35 cellular contexts compared by ENCODE assay signal in the genomic region with DNA sequence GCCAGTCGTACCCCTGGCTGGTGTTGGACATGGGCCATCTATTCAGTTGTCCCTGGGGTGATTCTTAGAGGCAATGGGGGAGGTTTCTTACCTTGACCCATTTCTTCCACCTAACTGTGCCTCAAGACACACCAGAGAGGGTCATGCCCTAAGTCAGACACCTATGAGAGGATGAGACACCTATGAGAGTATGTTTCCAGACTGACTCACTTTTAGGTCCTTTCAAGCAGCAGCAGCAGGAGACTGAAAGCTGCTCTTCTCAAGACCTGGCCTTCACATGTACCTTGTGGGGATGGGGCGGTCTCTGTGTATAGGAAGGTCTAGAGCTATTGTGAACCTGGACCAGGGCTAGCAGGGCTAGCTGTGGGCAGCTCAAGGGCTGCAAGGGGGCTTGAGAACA.
"Had no signal": no experiment of that assay in that cellular context is flagged by ENCODE, and none has a peak within 500 bp of the region (broad histone marks: within the 10 kb centered on the region; RNA-seq: fewer than 3 reads in every experiment).

No MANE protein-coding gene starts in this region.

- H3K9me3 ChIP-seq: MG63, Peyer's patch had no signal

- H3K4me1 Mint-ChIP-seq: activated B cell treated with CpG ODN at 0.5 μM for 24 hours had no signal

- H3K4me3 Mint-ChIP-seq: activated B cell treated with CpG ODN at 0.5 μM for 24 hours; activated CD4-positive, alpha-beta memory T cell treated with anti-CD3 and anti-CD28 coated beads for 36 hours; activated CD4-positive, alpha-beta T cell treated with anti-CD3 and anti-CD28 coated beads, Interleukin-2, amount 10 ng/mL, durations not matched to agents 7 days and 5 days; activated T-helper 1 cell treated with anti-CD3 and anti-CD28 coated beads, Interleukin-12 subunit alpha, Interleukin-12 subunit beta, Interleukin-2, Interleukin-4 antibody, amounts not matched to agents 30 ng/mL and 10 ng/mL and 1 ng/mL, durations not matched to agents 14 hours and 24 hours and 36 hours; brain had no signal

- H3K27ac Mint-ChIP-seq: activated B cell treated with CpG ODN at 0.5 μM for 24 hours; activated CD4-positive, alpha-beta memory T cell treated with anti-CD3 and anti-CD28 coated beads for 36 hours; activated CD4-positive, alpha-beta T cell treated with anti-CD3 and anti-CD28 coated beads, Interleukin-2, amount 10 ng/mL, durations not matched to agents 7 days and 5 days; activated T-helper 1 cell treated with anti-CD3 and anti-CD28 coated beads, Interleukin-12 subunit alpha, Interleukin-12 subunit beta, Interleukin-2, Interleukin-4 antibody, amounts not matched to agents 30 ng/mL and 10 ng/mL and 1 ng/mL, durations not matched to agents 14 hours and 24 hours and 36 hours; brain had no signal

- H3K36me3 ChIP-seq: MG63, Peyer's patch had no signal

- H3K36me3 Mint-ChIP-seq: activated CD4-positive, alpha-beta memory T cell treated with anti-CD3 and anti-CD28 coated beads for 36 hours; brain had no signal

- H3K4me1 ChIP-seq: Peyer's patch had no signal

- H3K9me3 Mint-ChIP-seq: activated B cell treated with CpG ODN at 0.5 μM for 24 hours; activated CD4-positive, alpha-beta memory T cell treated with anti-CD3 and anti-CD28 coated beads for 36 hours; activated T-helper 1 cell treated with anti-CD3 and anti-CD28 coated beads, Interleukin-12 subunit alpha, Interleukin-12 subunit beta, Interleukin-2, Interleukin-4 antibody, amounts not matched to agents 30 ng/mL and 10 ng/mL and 1 ng/mL, durations not matched to agents 14 hours and 24 hours and 36 hours had no signal

- H3K27me3 Mint-ChIP-seq: activated B cell treated with CpG ODN at 0.5 μM for 24 hours had no signal

- H3K4me3 ChIP-seq: MG63, Peyer's patch had no signal

- H3K27me3 ChIP-seq: Peyer's patch had no signal

- DNase-seq: activated B cell treated with CpG ODN at 0.5 μM for 24 hours; activated CD4-positive, alpha-beta memory T cell treated with anti-CD3 and anti-CD28 coated beads for 36 hours; activated CD4-positive, alpha-beta T cell treated with anti-CD3 and anti-CD28 coated beads, Interleukin-2, amount 10 ng/mL, durations not matched to agents 7 days and 5 days; activated CD8-positive, alpha-beta memory T cell treated with anti-CD3 and anti-CD28 coated beads, Interleukin-2, amount 50 U/mL, for 4 hours; activated effector memory CD4-positive, alpha-beta T cell treated with Interleukin-2 at 50 U/mL for 16 hours; activated naive CD4-positive, alpha-beta T cell treated with anti-CD3 and anti-CD28 coated beads, Interleukin-2, amount 50 U/mL, for 16 hours; activated T-cell treated with anti-CD3 and anti-CD28 coated beads for 4 hours; anterior cingulate cortex; central memory CD4-positive, alpha-beta T cell; Kasumi-1; KG1; MG63; MV-4-11; NCI-H1092; NCI-H1436 treated with DMSO at 0.1 percent for 48 hours; NCI-H187; NCI-H2029 treated with DMSO at 0.1 percent for 48 hours; NCI-H2107; NCI-H2171; NCI-H510A; NCI-H526; NCI-H748 treated with DMSO at 0.1 percent for 48 hours; NK-92 treated with Interleukin-12 subunit alpha and Interleukin-12 subunit beta, amount 100 ng/mL, for 24 hours; PC-3; Peyer's patch; RPMI8226; SIG-M5; T-helper 1 cell; T-helper 2 cell; T-helper 9 cell had no signal

- H3K27ac ChIP-seq: Peyer's patch, VCaP had no signal

- ATAC-seq: PC-3, Right ventricle myocardium inferior, SK-N-SH treated with all-trans-retinoic acid at 6 μM for 48 hours had no signal
